ENCODE assay signal across 9 cellular contexts in genomic region chr17:82767041-82767754, GRCh38. TPM values are rescaled to one million over a fixed set of nuclear protein-coding genes. Genes with fewer than 3 reads are reported as not detected.
DNase-seq lines count a peak whose midpoint lies in the region; ATAC-seq and TF ChIP-seq lines count a peak whose summit lies in the region.
"Had no signal": no experiment of that assay in that cellular context is flagged by ENCODE, and none has a peak within 500 bp of the region (broad histone marks: within the 10 kb centered on the region; RNA-seq: fewer than 3 reads in every experiment).

No MANE protein-coding gene starts in this region.

- TF ChIP-seq CTCF in Calu3 (IDR thresholded peaks at IDR 0.05; ENCODE audit: unreplicated experiment) (peak; percentile 65), LNCAP (IDR thresholded peaks at IDR 0.05) (peak; percentile 78), prostate gland (IDR thresholded peaks at IDR 0.05) (peak in 3 of 4 experiments; percentile 55 to 67 (median 55))

- no peaks in the 10 kb centered on the region for H3K9me3 Mint-ChIP-seq in Calu3 (ENCODE audit: low read depth, unreplicated experiment)

- H3K36me3 Mint-ChIP-seq in Calu3 (ENCODE audit: insufficient read depth, unreplicated experiment) = peaks cover 30% of the 10 kb centered on the region

- H3K4me3 ChIP-seq in prostate gland = no peak overlapping the region
- H3K4me3 ChIP-seq: SK-N-MC had no signal

- no peaks in the 10 kb centered on the region for H3K4me1 Mint-ChIP-seq in Calu3 (ENCODE audit: low read depth, unreplicated experiment)

- H3K27me3 ChIP-seq in prostate gland (replicated peaks; ENCODE audit: insufficient read depth) = no peaks in the 10 kb centered on the region

- no peak overlapping the region for H3K27ac Mint-ChIP-seq in Calu3 (ENCODE audit: unreplicated experiment)

- H3K27ac ChIP-seq in prostate gland = no peak overlapping the region
- H3K27ac ChIP-seq: SK-N-MC had no signal

- WGBS in prostate gland = 73% methylated on average over 24 of the region's 24 CpGs

- no peaks in the 10 kb centered on the region for H3K36me3 ChIP-seq in prostate gland

- intact Hi-C loops in Calu3 (cut with micrococcal nuclease; ENCODE audit: unreplicated experiment) (loop anchor here (5.0 kb wide), 1 partner anchor 100 kb away; no protein-coding TSS in a partner anchor), prostate gland (cut with DNase I) (no loop called here)

- H3K27me3 Mint-ChIP-seq in Calu3 (ENCODE audit: unreplicated experiment) = no peaks in the 10 kb centered on the region

- TF ChIP-seq POLR2A in prostate gland (IDR thresholded peaks at IDR 0.05) = no peak

- no peaks in the 10 kb centered on the region for H3K9me3 ChIP-seq in prostate gland

- no TSS peak for BruUV-seq in Calu3 (replicated peaks; lab: Mats Ljungman, UMichigan)

- ATAC-seq in GM21390 (IDR thresholded peaks at IDR 0.05; ENCODE audit: unreplicated experiment) = no peak

- no peak overlapping the region for H3K4me3 Mint-ChIP-seq in Calu3 (ENCODE audit: low read depth, unreplicated experiment)

- DNase-seq in Calu3 = peak; percentile 74
- DNase-seq in activated CD4-positive, alpha-beta T cell treated with anti-CD3 and anti-CD28 coated beads, Interleukin-2, amount 50 U/mL, for 48 hours = peak; percentile 43 to 62
- peak; percentile 52 for DNase-seq in foreskin melanocyte
- DNase-seq in prostate gland (ENCODE audit: low spot score) = peak; percentile 45
- DNase-seq in NCI-H2107 treated with DMSO at 0.1 percent for 48 hours (lab: John Stamatoyannopoulos, UW; ENCODE audit: unreplicated experiment) = no peak
- no peak for DNase-seq in DMS79 (lab: John Stamatoyannopoulos, UW)

- H3K4me1 ChIP-seq in prostate gland (replicated peaks) = no peaks in the 10 kb centered on the region

- CTCF ChIA-PET in Calu3 (lab: Charles Lee) = interaction anchor here (2.2 kb wide), 1 partner anchor 98 kb away, joined by 6 read pairs; no protein-coding TSS in a partner anchor

RNA-seq across cellular contexts. Expression of gene TBCD, which starts 15.3 kb away (rescaled TPM):
- total RNA-seq in Calu3 (2022) (76.6 and 90.7 TPM in 2 replicates), prostate gland (100 to 1,000 TPM in 1 of 2 donors, 10 to 100 TPM in 1; 64.0 to 123 TPM)

RNA-seq across cellular contexts. Expression of gene FN3K, which starts 31.8 kb away (rescaled TPM):
- total RNA-seq in Calu3 (2022) = 13.4 and 15.5 TPM in 2 replicates
- total RNA-seq in prostate gland = 10 to 100 TPM; 16.9 to 32.2 TPM

RNA-seq across cellular contexts. Expression of gene FN3KRP, which starts 50.7 kb away (rescaled TPM):
- total RNA-seq in Calu3 (2022) (44.2 and 49.9 TPM in 2 replicates), prostate gland (10 to 100 TPM; 26.1 to 28.3 TPM)

Comparison
In these comparisons a context has a peak if more than half of its experiments do, and no peak if none do; other contexts are left out.
1. DNase-seq: peak in Calu3 (single experiment), activated CD4-positive, alpha-beta T cell treated with anti-CD3 and anti-CD28 coated beads, Interleukin-2, amount 50 U/mL, for 48 hours (2 of 2), foreskin melanocyte (single experiment) and prostate gland (single experiment); none in NCI-H2107 treated with DMSO at 0.1 percent for 48 hours (single experiment) and DMS79 (single experiment).
2. Peak in every context shown above with its lines, with median percentiles within 50 percentile points of each other: CTCF ChIP-seq.